In the genomic region with DNA sequence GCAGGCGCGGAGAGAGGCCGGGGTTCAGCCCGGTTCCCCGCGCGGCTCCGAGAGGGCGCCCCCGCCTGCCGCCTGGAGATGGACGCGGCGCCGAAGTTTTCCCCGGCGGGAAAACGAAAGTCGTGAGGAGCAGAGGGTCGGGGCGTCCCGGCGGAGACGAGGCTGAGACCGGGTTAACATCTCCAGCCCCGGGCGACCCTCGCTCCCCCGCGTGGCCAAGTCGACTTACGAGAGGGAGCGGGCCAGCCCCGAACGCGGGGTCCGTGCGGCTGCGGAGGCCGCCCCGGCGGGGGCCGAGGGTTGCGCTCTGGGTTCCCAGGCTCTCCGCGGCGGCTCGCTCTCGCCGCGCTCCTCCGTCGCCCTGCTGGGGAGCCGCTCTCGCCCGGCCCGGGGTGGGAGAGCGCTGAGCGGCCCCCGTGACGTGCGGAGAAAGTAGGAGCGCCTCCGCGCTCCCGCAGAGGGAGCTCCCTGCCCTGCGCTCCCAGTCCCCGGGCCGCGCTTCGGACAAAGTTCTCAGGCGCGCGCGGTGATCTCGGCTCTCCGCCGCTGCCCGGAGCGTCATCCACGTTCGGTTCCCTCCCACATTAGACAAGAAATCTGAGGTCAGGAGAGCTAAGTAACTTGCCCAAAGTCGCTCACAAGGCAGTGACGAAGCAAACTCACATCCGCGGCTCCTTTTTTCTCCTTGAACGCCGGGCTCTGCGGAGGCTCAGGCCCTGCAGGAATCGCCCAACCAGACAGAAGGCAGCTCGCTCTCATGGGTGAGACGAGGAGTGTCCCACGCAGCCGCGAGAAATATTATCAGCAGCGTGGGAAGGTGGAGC, we compare ENCODE assay signal across 2 cellular contexts.
TF ChIP-seq lines count a peak whose summit lies in the region.

No MANE protein-coding gene starts in this region.

TF ChIP-seq in A549, 52 proteins besides CTCF, POLR2A, EP300 and RAD21 (continued from another document):
- TF ChIP-seq, protein P1, sequence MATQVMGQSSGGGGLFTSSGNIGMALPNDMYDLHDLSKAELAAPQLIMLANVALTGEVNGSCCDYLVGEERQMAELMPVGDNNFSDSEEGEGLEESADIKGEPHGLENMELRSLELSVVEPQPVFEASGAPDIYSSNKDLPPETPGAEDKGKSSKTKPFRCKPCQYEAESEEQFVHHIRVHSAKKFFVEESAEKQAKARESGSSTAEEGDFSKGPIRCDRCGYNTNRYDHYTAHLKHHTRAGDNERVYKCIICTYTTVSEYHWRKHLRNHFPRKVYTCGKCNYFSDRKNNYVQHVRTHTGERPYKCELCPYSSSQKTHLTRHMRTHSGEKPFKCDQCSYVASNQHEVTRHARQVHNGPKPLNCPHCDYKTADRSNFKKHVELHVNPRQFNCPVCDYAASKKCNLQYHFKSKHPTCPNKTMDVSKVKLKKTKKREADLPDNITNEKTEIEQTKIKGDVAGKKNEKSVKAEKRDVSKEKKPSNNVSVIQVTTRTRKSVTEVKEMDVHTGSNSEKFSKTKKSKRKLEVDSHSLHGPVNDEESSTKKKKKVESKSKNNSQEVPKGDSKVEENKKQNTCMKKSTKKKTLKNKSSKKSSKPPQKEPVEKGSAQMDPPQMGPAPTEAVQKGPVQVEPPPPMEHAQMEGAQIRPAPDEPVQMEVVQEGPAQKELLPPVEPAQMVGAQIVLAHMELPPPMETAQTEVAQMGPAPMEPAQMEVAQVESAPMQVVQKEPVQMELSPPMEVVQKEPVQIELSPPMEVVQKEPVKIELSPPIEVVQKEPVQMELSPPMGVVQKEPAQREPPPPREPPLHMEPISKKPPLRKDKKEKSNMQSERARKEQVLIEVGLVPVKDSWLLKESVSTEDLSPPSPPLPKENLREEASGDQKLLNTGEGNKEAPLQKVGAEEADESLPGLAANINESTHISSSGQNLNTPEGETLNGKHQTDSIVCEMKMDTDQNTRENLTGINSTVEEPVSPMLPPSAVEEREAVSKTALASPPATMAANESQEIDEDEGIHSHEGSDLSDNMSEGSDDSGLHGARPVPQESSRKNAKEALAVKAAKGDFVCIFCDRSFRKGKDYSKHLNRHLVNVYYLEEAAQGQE (IDR thresholded peaks at IDR 0.05) = no peak
- no peak for TF ChIP-seq ESRRA (IDR thresholded peaks at IDR 0.05; ENCODE audit: borderline replicate concordance, low read length)
- TF ChIP-seq, protein P2, sequence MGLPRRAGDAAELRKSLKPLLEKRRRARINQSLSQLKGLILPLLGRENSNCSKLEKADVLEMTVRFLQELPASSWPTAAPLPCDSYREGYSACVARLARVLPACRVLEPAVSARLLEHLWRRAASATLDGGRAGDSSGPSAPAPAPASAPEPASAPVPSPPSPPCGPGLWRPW (IDR thresholded peaks at IDR 0.05) = no peak
- no peak for TF ChIP-seq NR3C1 (IDR thresholded peaks at IDR 0.05)
- TF ChIP-seq HDAC2 (IDR thresholded peaks at IDR 0.05) = 0 out of 2 replicates have a peak, but pooled peaks have one; percentile 84
- TF ChIP-seq, protein P3, sequence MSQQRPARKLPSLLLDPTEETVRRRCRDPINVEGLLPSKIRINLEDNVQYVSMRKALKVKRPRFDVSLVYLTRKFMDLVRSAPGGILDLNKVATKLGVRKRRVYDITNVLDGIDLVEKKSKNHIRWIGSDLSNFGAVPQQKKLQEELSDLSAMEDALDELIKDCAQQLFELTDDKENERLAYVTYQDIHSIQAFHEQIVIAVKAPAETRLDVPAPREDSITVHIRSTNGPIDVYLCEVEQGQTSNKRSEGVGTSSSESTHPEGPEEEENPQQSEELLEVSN (IDR thresholded peaks at IDR 0.05; ENCODE audit: borderline replicate concordance, low read depth) = peak; percentile 84
- no peak for TF ChIP-seq SREBF2 (IDR thresholded peaks at IDR 0.05)
- TF ChIP-seq ZFP36 (IDR thresholded peaks at IDR 0.05; ENCODE audit: borderline replicate concordance, partially characterized antibody) = no peak
- TF ChIP-seq, protein P4, sequence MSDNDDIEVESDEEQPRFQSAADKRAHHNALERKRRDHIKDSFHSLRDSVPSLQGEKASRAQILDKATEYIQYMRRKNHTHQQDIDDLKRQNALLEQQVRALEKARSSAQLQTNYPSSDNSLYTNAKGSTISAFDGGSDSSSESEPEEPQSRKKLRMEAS (IDR thresholded peaks at IDR 0.05) = peak; percentile 26; the same call in 1 of the 2 replicates
- no peak for TF ChIP-seq MAFK (IDR thresholded peaks at IDR 0.05; ENCODE audit: partially characterized antibody)
- TF ChIP-seq FOSB (CRISPR knock-in tag; IDR thresholded peaks at IDR 0.05) = no peak
- TF ChIP-seq JUN (IDR thresholded peaks at IDR 0.05) = peak in 1 of 2 experiments; percentile 46; a peak in 1 of 5 replicates
- no peak for TF ChIP-seq ZSCAN20 (CRISPR knock-in tag; IDR thresholded peaks at IDR 0.05)

TF ChIP-seq in neural cell, 6 proteins besides CTCF, POLR2A, EP300 and RAD21 (continued from another document):
- TF ChIP-seq, protein P1 (IDR thresholded peaks at IDR 0.05; ENCODE audit: borderline replicate concordance) = no peak
- TF ChIP-seq MXI1 (conservative IDR thresholded peaks at IDR 0.05; ENCODE audit: poor library complexity, severe bottlenecking) = no peak
- TF ChIP-seq TAF1 (IDR thresholded peaks at IDR 0.05; ENCODE audit: low read depth) = no peak
